In the genomic region with DNA sequence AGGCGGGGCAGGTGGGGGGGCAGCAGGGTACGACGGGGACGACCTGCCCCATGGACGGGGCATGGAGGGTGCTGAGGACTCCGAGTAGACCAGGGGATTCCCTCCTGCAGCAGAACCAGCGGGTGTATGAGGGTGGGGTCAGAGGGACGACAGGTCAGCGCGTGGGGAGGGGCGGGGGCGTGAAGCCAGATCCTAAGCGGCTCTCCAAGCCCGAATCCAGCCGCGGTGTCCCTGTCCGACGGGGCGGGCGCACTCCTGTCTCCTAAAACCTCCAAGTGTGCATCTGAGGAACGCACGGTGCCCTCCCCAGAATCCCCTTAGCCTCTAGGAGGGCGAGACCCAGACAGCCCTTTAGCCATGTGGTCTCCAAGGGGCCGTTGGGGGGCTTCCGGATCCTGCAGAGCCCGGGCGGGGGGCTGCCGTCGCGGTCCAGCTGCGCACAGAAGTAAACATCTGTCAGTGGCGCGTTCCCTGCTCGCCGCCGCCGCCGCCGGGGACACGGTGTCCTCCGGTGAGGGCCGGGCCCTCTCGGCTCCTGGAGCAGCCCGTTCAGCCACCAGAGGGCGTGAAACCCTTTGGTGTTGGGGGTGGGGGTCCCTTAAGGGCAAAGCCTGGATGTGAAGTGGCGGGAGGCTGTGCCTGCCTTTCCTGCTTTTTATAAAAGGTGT, we compare ENCODE assay signal across 1 cellular context.
A peak's percentile ranks its signal among the peaks of the same experiment; 100 is the strongest.
TF ChIP-seq lines count a peak whose summit lies in the region.

No MANE protein-coding gene starts in this region.

TF ChIP-seq in HEK293, 187 proteins besides CTCF, POLR2A, EP300 and RAD21 (continued from another document and continues in another):
- TF ChIP-seq KLF8 (tag by site-specific recombination; IDR thresholded peaks at IDR 0.05) (no peak; the same call in 1 of the 2 replicates), ZNF558 (tag by site-specific recombination; IDR thresholded peaks at IDR 0.05) (no peak), ZNF585B (tag by site-specific recombination; IDR thresholded peaks at IDR 0.05) (no peak), ZNF785 (tag by site-specific recombination; IDR thresholded peaks at IDR 0.05) (no peak), ZNF791 (tag by site-specific recombination; IDR thresholded peaks at IDR 0.05) (no peak), ZNF704 (tag by site-specific recombination; IDR thresholded peaks at IDR 0.05) (no peak), ZNF292 (tag by site-specific recombination; IDR thresholded peaks at IDR 0.05; ENCODE audit: borderline replicate concordance, low read depth) (no peak), SETDB1 (IDR thresholded peaks at IDR 0.05; ENCODE audit: insufficient read length, low read length) (no peak), ZNF335 (tag by site-specific recombination; conservative IDR thresholded peaks at IDR 0.05) (peak; percentile 42), ZNF26 (tag by site-specific recombination; IDR thresholded peaks at IDR 0.05) (no peak), MYNN (tag by site-specific recombination; IDR thresholded peaks at IDR 0.05; ENCODE audit: borderline replicate concordance) (no peak), ZNF544 (tag by site-specific recombination; IDR thresholded peaks at IDR 0.05) (no peak), ZNF548 (tag by site-specific recombination; IDR thresholded peaks at IDR 0.05) (no peak), ZNF626 (tag by site-specific recombination; IDR thresholded peaks at IDR 0.05) (no peak), ZNF266 (tag by site-specific recombination; IDR thresholded peaks at IDR 0.05; ENCODE audit: low read depth) (no peak), ZNF529 (tag by site-specific recombination; IDR thresholded peaks at IDR 0.05; ENCODE audit: insufficient replicate concordance) (no peak), ZNF449 (tag by site-specific recombination; IDR thresholded peaks at IDR 0.05) (no peak), YY1 (tag by site-specific recombination; IDR thresholded peaks at IDR 0.05) (no peak), ZNF645 (tag by site-specific recombination; IDR thresholded peaks at IDR 0.05) (no peak), ZNF23 (tag by site-specific recombination; IDR thresholded peaks at IDR 0.05; ENCODE audit: borderline replicate concordance) (no peak), PRDM10 (tag by site-specific recombination; IDR thresholded peaks at IDR 0.05) (no peak), ZNF274 (IDR thresholded peaks at IDR 0.05; ENCODE audit: low read length) (no peak), ZNF274 (tag by site-specific recombination; IDR thresholded peaks at IDR 0.05; ENCODE audit: borderline replicate concordance) (no peak), ZNF692 (tag by site-specific recombination; IDR thresholded peaks at IDR 0.05) (peak; percentile 42; the same call in 1 of the 2 replicates), REST (tag by site-specific recombination; IDR thresholded peaks at IDR 0.05) (no peak), TRIM28 (IDR thresholded peaks at IDR 0.05; ENCODE audit: borderline replicate concordance, low read length) (no peak), ZBTB1 (tag by site-specific recombination; IDR thresholded peaks at IDR 0.05) (no peak), ZNF426 (tag by site-specific recombination; IDR thresholded peaks at IDR 0.05) (no peak), ZNF214 (tag by site-specific recombination; IDR thresholded peaks at IDR 0.05; ENCODE audit: borderline replicate concordance) (no peak), ZNF530 (tag by site-specific recombination; IDR thresholded peaks at IDR 0.05; ENCODE audit: low read depth) (no peak), ZNF660 (tag by site-specific recombination; IDR thresholded peaks at IDR 0.05) (no peak; the same call in 1 of the 2 replicates), TCF7L2 (IDR thresholded peaks at IDR 0.05; ENCODE audit: borderline replicate concordance, low read depth, low read length) (no peak), ZNF24 (tag by site-specific recombination; IDR thresholded peaks at IDR 0.05) (no peak)
- TF ChIP-seq, protein P1, sequence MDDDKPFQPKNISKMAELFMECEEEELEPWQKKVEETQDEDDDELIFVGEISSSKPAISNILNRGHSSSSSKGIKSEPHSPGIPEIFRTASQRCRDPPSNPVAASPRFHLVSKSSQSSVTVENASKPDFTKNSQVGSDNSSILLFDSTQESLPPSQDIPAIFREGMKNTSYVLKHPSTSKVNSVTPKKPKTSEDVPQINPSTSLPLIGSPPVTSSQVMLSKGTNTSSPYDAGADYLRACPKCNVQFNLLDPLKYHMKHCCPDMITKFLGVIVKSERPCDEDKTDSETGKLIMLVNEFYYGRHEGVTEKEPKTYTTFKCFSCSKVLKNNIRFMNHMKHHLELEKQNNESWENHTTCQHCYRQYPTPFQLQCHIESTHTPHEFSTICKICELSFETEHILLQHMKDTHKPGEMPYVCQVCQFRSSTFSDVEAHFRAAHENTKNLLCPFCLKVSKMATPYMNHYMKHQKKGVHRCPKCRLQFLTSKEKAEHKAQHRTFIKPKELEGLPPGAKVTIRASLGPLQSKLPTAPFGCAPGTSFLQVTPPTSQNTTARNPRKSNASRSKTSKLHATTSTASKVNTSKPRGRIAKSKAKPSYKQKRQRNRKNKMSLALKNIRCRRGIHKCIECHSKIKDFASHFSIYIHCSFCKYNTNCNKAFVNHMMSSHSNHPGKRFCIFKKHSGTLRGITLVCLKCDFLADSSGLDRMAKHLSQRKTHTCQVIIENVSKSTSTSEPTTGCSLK (tag by site-specific recombination; IDR thresholded peaks at IDR 0.05), result no peak
- TF ChIP-seq, protein P2, sequence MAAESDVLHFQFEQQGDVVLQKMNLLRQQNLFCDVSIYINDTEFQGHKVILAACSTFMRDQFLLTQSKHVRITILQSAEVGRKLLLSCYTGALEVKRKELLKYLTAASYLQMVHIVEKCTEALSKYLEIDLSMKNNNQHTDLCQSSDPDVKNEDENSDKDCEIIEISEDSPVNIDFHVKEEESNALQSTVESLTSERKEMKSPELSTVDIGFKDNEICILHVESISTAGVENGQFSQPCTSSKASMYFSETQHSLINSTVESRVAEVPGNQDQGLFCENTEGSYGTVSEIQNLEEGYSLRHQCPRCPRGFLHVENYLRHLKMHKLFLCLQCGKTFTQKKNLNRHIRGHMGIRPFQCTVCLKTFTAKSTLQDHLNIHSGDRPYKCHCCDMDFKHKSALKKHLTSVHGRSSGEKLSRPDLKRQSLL (tag by site-specific recombination; IDR thresholded peaks at IDR 0.05), result no peak
